In genomic region chr18:23810396-23810795, GRCh38 we compare ENCODE assay signal across 13 cellular contexts.
DNase-seq lines count a peak whose midpoint lies in the region; ATAC-seq and FAIRE-seq lines count a peak whose summit lies in the region.
"Had no signal": no experiment of that assay in that cellular context is flagged by ENCODE, and none has a peak within 500 bp of the region (broad histone marks: within the 10 kb centered on the region; RNA-seq: fewer than 3 reads in every experiment).

No MANE protein-coding gene starts in this region.

- H3K4me1 ChIP-seq in aorta (ENCODE audit: control insufficient read depth in 1 of 2, insufficient read depth in 2 of 2, low read length in 2 of 2), result no peaks in the 10 kb centered on the region
- H3K4me1 ChIP-seq: psoas muscle had no signal

- ATAC-seq in HG02870 (IDR thresholded peaks at IDR 0.05; ENCODE audit: unreplicated experiment) (peak; percentile 74), aorta (ENCODE audit: low FRiP score) (no peak)
- ATAC-seq: HCT116, psoas muscle had no signal

- H3K9me3 ChIP-seq in aorta (ENCODE audit: control insufficient read depth, low read length), result no peaks in the 10 kb centered on the region
- H3K9me3 ChIP-seq: esophagus squamous epithelium, psoas muscle had no signal

- WGBS in aorta, 2 donors, result 89 to 93% methylated on average over 3 of the region's 3 CpGs

- no peak overlapping the region for H3K27ac ChIP-seq in aorta (ENCODE audit: low read depth in 1 of 2, low read length in 2 of 2)
- H3K27ac ChIP-seq: esophagus squamous epithelium, psoas muscle had no signal

- peak; percentile 62 for DNase-seq in activated CD8-positive, alpha-beta memory T cell treated with anti-CD3 and anti-CD28 coated beads for 24 hours
- DNase-seq in activated CD8-positive, alpha-beta memory T cell treated with anti-CD3 and anti-CD28 coated beads, Interleukin-2, amount 50 U/mL, for 48 hours, result no peak
- DNase-seq in activated T-cell treated with anti-CD3 and anti-CD28 coated beads, Interleukin-2, amount 50 U/mL, for 1 hour, result peak; percentile 25
- peak; percentile 42 for DNase-seq in stimulated activated CD8-positive, alpha-beta memory T cell treated with anti-CD3 and anti-CD28 coated beads, Interleukin-4, amount 100 ng/mL, for 48 hours
- DNase-seq in aorta (no peak), urothelium cell line (ENCODE audit: low spot score) (no peak), G401 (ENCODE audit: low spot score) (no peak)
- DNase-seq: esophagus squamous epithelium, KBM-7, NCI-H1694 treated with DMSO at 0.1 percent for 48 hours, psoas muscle had no signal

- no peaks in the 10 kb centered on the region for H3K36me3 ChIP-seq in aorta (ENCODE audit: control insufficient read depth in 1 of 2, insufficient read depth in 2 of 2, low read length in 1 of 2)

- H3K27me3 ChIP-seq in aorta (ENCODE audit: control insufficient read depth in 1 of 2, insufficient read depth in 2 of 2, low read length in 1 of 2), result no peaks in the 10 kb centered on the region
- H3K27me3 ChIP-seq: esophagus squamous epithelium had no signal

- in situ Hi-C loops in G401 (cut with HindIII; ENCODE audit: low sequenced_read_pairs), result no loop called here

- intact Hi-C loops in aorta (cut with DNase I), result loop anchor here (5.0 to 10.0 kb wide), 5 partner anchors 104 to 296 kb away; no protein-coding TSS in a partner anchor

- FAIRE-seq in urothelium cell line (lab: Jason Lieb, UNC), result no peak

- no peak overlapping the region for H3K4me3 ChIP-seq in aorta (ENCODE audit: low read length in 2 of 2)
- H3K4me3 ChIP-seq: esophagus squamous epithelium, psoas muscle had no signal

Comparison
In these comparisons a context has a peak if more than half of its experiments do, and no peak if none do; other contexts are left out.
1. DNase-seq: peak in activated CD8-positive, alpha-beta memory T cell treated with anti-CD3 and anti-CD28 coated beads for 24 hours (single experiment), activated T-cell treated with anti-CD3 and anti-CD28 coated beads, Interleukin-2, amount 50 U/mL, for 1 hour (single experiment) and stimulated activated CD8-positive, alpha-beta memory T cell treated with anti-CD3 and anti-CD28 coated beads, Interleukin-4, amount 100 ng/mL, for 48 hours (single experiment); none in activated CD8-positive, alpha-beta memory T cell treated with anti-CD3 and anti-CD28 coated beads, Interleukin-2, amount 50 U/mL, for 48 hours (single experiment), aorta (0 of 2), urothelium cell line (single experiment) and G401 (single experiment).